ENCODE assay signal across 8 cellular contexts in the genomic region with DNA sequence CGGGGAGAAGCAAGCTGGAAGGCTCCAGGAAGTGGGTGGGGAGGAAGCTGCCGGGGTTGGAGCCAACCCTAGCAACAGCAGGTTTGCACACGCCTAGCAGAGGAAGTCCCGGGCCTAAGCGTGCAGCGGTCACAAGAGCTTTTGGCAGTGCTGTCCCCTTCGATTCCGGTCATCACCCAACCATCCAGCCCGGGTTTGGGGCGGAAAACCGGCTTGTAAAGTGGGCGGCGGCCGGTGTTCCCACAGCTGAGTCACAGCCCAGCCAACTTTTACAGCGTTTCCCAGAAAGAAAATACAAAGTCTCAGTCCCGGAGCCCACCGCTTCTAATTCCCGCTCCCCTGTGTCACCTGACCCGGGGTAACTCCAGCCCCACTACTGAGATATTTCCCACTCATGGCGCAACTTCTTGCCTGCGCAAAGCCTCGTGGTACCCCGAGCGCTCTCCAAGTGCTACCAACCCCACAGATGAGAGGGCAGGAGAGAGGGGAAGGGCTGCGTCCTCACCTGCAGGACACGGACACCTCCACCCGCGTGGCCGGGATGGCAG. TPM values are rescaled to one million over a fixed set of nuclear protein-coding genes. Genes with fewer than 3 reads are reported as not detected.
DNase-seq lines count a peak whose midpoint lies in the region; ATAC-seq and TF ChIP-seq lines count a peak whose summit lies in the region.

No MANE protein-coding gene starts in this region.

- intact Hi-C loops in lower leg skin (cut with DNase I; ENCODE audit: low total_unique reads): loop anchor here (5.0 kb wide), 1 partner anchor 763 kb away; no protein-coding TSS in a partner anchor

- TF ChIP-seq CTCF in lower leg skin (IDR thresholded peaks at IDR 0.05): no peak

- peak overlapping the region; percentile 59 for H3K4me3 ChIP-seq in lower leg skin (ENCODE audit: low read depth, poor library complexity, severe bottlenecking)

- TF ChIP-seq POLR2A in lower leg skin (IDR thresholded peaks at IDR 0.05): no peak

- peak; percentile 63 for ATAC-seq in GM21786 (IDR thresholded peaks at IDR 0.05; ENCODE audit: unreplicated experiment)

- DNase-seq in GF-D8 (lab: John Stamatoyannopoulos, UW) (peak; percentile 91), HuH-7.5 (ENCODE audit: low spot score) (peak; percentile 39), dermis microvascular lymphatic vessel endothelial cell (ENCODE audit: low read depth in 2 of 2) (peak; percentile 93 to 96), lower leg skin (ENCODE audit: low spot score in 2 of 2) (peak; percentile 90 to 98), NCI-H2107 treated with DMSO at 0.1 percent for 48 hours (lab: John Stamatoyannopoulos, UW; ENCODE audit: unreplicated experiment) (no peak)
- peak; percentile 66 for DNase-seq in activated CD4-positive, alpha-beta T cell treated with anti-CD3 and anti-CD28 coated beads for 48 hours
- peak; percentile 22 to 27 for DNase-seq in stimulated activated CD4-positive, alpha-beta T cell treated with anti-CD3 and anti-CD28 coated beads, Interleukin-4, amount 100 ng/mL, for 4 hours

- WGBS in lower leg skin, 2 donors: 0 to 1% methylated on average over 25 to 29 of the region's 29 CpGs

RNA-seq across cellular contexts. Expression of a gene that starts 0.4 kb away (rescaled TPM):
- total RNA-seq in dermis microvascular lymphatic vessel endothelial cell: 11.0 and 13.9 TPM in 2 replicates
- total RNA-seq in lower leg skin: 10 to 100 TPM in 1 of 4 donors, 1 to 10 TPM in 3; 8.0 to 20.2 (median 9.1) TPM
